In genomic region chr3:55626284-55626675, GRCh38 we compare ENCODE assay signal across 16 cellular contexts.
"Had no signal": no experiment of that assay in that cellular context is flagged by ENCODE, and none has a peak within 500 bp of the region (broad histone marks: within the 10 kb centered on the region; RNA-seq: fewer than 3 reads in every experiment).

No MANE protein-coding gene starts in this region.

- H3K4me3 ChIP-seq: adrenal gland, sigmoid colon, thyroid gland had no signal

- DNase-seq: activated CD4-positive, alpha-beta T cell treated with anti-CD3 and anti-CD28 coated beads, Interleukin-2, amount 50 U/mL, for 1 hour; activated CD4-positive, CD25-positive, alpha-beta regulatory T cell treated with anti-CD3 and anti-CD28 coated beads, Interleukin-2, amount 50 U/mL, for 72 hours; activated CD8-positive, alpha-beta memory T cell treated with anti-CD3 and anti-CD28 coated beads for 24 hours; activated CD8-positive, alpha-beta memory T cell treated with anti-CD3 and anti-CD28 coated beads, Interleukin-2, amount 50 U/mL, for 48 hours; activated effector memory CD4-positive, alpha-beta T cell treated with Interleukin-2 at 50 U/mL for 16 hours; activated naive CD4-positive, alpha-beta T cell treated with anti-CD3 and anti-CD28 coated beads, Interleukin-2, amount 50 U/mL, for 16 hours; activated T-cell treated with anti-CD3 and anti-CD28 coated beads, Interleukin-2, amount 50 U/mL, for 48 hours; adrenal gland; effector memory CD8-positive, alpha-beta T cell; foreskin fibroblast; occipital lobe; posterior cingulate gyrus; sigmoid colon; stimulated activated naive B cell treated with anti-CD40 and anti-IgM and Interleukin-4, amounts not matched to agents 10 μg/mL and 1 μg/mL and 100 μg/mL, for 72 hours; thyroid gland had no signal

- H3K36me3 ChIP-seq: adrenal gland, sigmoid colon, thyroid gland had no signal

- H3K27ac ChIP-seq: sigmoid colon, thyroid gland had no signal

- H3K9me3 ChIP-seq: adrenal gland, sigmoid colon, thyroid gland had no signal

- H3K27me3 ChIP-seq: adrenal gland, sigmoid colon, thyroid gland had no signal

- H3K4me1 ChIP-seq: adrenal gland, thyroid gland had no signal

- FAIRE-seq: urothelium cell line had no signal
